ENCODE assay signal across 13 cellular contexts in genomic region chr19:54627912-54628311, GRCh38. TPM values are rescaled to one million over a fixed set of nuclear protein-coding genes. Genes with fewer than 3 reads are reported as not detected.
DNase-seq lines count a peak whose midpoint lies in the region; ATAC-seq, FAIRE-seq and TF ChIP-seq lines count a peak whose summit lies in the region.
"Not testable (repeated sequence)": the region's sequence is repeated elsewhere in the genome, so short reads cannot be mapped to it uniquely, and the experiment has no call there.
"Had no signal": no experiment of that assay in that cellular context is flagged by ENCODE, and none has a peak within 500 bp of the region (broad histone marks: within the 10 kb centered on the region; RNA-seq: fewer than 3 reads in every experiment).

No MANE protein-coding gene starts in this region.

- not testable (repeated sequence) for ATAC-seq in GM12878; stimulated activated memory B cell treated with anti-CD40 and anti-IgM and Interleukin-4, amounts not matched to agents 10 μg/mL and 1 μg/mL and 100 μg/mL, for 72 hours

- not testable (repeated sequence) for H3K9me3 Mint-ChIP-seq in Calu3 (ENCODE audit: low read depth, unreplicated experiment); stimulated activated memory B cell treated with anti-CD40 and anti-IgM and Interleukin-4, amounts not matched to agents 10 μg/mL and 1 μg/mL and 100 μg/mL, for 72 hours

- not testable (repeated sequence) for TF ChIP-seq POLR2A in GM12878 (IDR thresholded peaks at IDR 0.05; ENCODE audit: low read depth, low read length)

- intact Hi-C loops in Calu3 (cut with micrococcal nuclease; ENCODE audit: unreplicated experiment); GM12878 (cut with micrococcal nuclease; ENCODE audit: unreplicated experiment): not testable (repeated sequence)

- not testable (repeated sequence) for FAIRE-seq in GM12878 (lab: Jason Lieb, UNC)

- WGBS in GM12878 (ENCODE audit: insufficient coverage, insufficient replicate concordance, low lambda C conversion rate, missing lambda C conversion rate): 72% methylated on average over 4 of the region's 4 CpGs

- SMC1A ChIA-PET in GM12878 (lab: Charles Lee; ENCODE audit: uncharacterized antibody, unreplicated experiment): interaction anchor here (0.6 to 2.0 kb wide), 5 partner anchors 10 to 276 kb away, joined by 3 to 10 read pairs (median 4); no protein-coding TSS in a partner anchor

- peaks cover 78% of the 10 kb centered on the region for H3K27me3 Mint-ChIP-seq in Calu3 (ENCODE audit: unreplicated experiment)
- H3K27me3 Mint-ChIP-seq in stimulated activated memory B cell treated with anti-CD40 and anti-IgM and Interleukin-4, amounts not matched to agents 10 μg/mL and 1 μg/mL and 100 μg/mL, for 72 hours: not testable (repeated sequence)

- not testable (repeated sequence) for H3K4me1 Mint-ChIP-seq in Calu3 (ENCODE audit: low read depth, unreplicated experiment)
- H3K4me1 Mint-ChIP-seq in stimulated activated memory B cell treated with anti-CD40 and anti-IgM and Interleukin-4, amounts not matched to agents 10 μg/mL and 1 μg/mL and 100 μg/mL, for 72 hours: peaks cover 92% of the 10 kb centered on the region

- H3K9me3 ChIP-seq in BLaER1; GM12878 (replicated peaks; ENCODE audit: control insufficient read depth, insufficient read depth, low read length): not testable (repeated sequence)

- not testable (repeated sequence) for H3K36me3 ChIP-seq in BLaER1
- H3K36me3 ChIP-seq in GM12878 (ENCODE audit: control insufficient read depth in 2 of 2, insufficient read depth in 2 of 2, low read length in 1 of 2): peaks cover 16 to 31% of the 10 kb centered on the region in 2 experiments; a peak in 3 of 4 replicates

- POLR2A ChIA-PET in GM12878 (lab: Charles Lee): interaction anchor here (1.1 to 1.8 kb wide), 2 partner anchors 9 to 10 kb away, joined by 3 to 4 read pairs; no protein-coding TSS in a partner anchor

- TF ChIP-seq CTCF in Calu3 (IDR thresholded peaks at IDR 0.05; ENCODE audit: unreplicated experiment); LNCaP clone FGC (IDR thresholded peaks at IDR 0.05; ENCODE audit: control insufficient read depth, extremely low read depth, insufficient read depth); GM12878 (IDR thresholded peaks at IDR 0.05 in 2 of 3, conservative IDR thresholded peaks at IDR 0.05 in 1 of 3; ENCODE audit: control insufficient read depth in 2 of 3, extremely low read depth in 1 of 3, insufficient read depth in 1 of 3, low read depth in 3 of 3, low read length in 3 of 3): not testable (repeated sequence)

- TF ChIP-seq RAD21 in GM12878 (IDR thresholded peaks at IDR 0.05; ENCODE audit: insufficient read depth, low read depth, low read length): not testable (repeated sequence)

- H3K27me3 ChIP-seq in BLaER1; GM12878 (replicated peaks in 1 of 2; ENCODE audit: control insufficient read depth in 2 of 2, insufficient read depth in 2 of 2, low read length in 1 of 2): not testable (repeated sequence)

- in situ Hi-C loops in GM12878 (cut with MboI): not testable (repeated sequence)

- DNase-seq in Calu3: peak; percentile 17
- DNase-seq in LNCaP clone FGC (ENCODE audit: low read depth): peak; percentile 77
- DNase-seq in GM12878 (ENCODE audit: low read depth, low spot score); epithelial cell of prostate (ENCODE audit: low read depth, low spot score): not testable (repeated sequence)
- peak; percentile 26 for DNase-seq in mucosa of gallbladder (ENCODE audit: low spot score)

- H3K79me2 ChIP-seq in GM12878 (ENCODE audit: control insufficient read depth, insufficient read depth, low read length): peaks cover 66% of the 10 kb centered on the region

- H3K27ac ChIP-seq in BLaER1 (peak overlapping the region; percentile 73), epithelial cell of prostate (peak overlapping the region; percentile 19)
- not testable (repeated sequence) for H3K27ac ChIP-seq in GM12878 (ENCODE audit: control insufficient read depth, insufficient read depth)

- H3K4me1 ChIP-seq in BLaER1 (peaks cover 97% of the 10 kb centered on the region), GM12878 (ENCODE audit: control insufficient read depth, insufficient read depth, low read length) (peaks cover 27% of the 10 kb centered on the region)

- not testable (repeated sequence) for BruUV-seq in Calu3 (replicated peaks; lab: Mats Ljungman, UMichigan)
- BruUV-seq in GM12878 (replicated peaks; lab: Mats Ljungman, UMichigan): TSS peak; percentile 5

- H2AFZ ChIP-seq in GM12878 (ENCODE audit: control insufficient read depth, low read depth, low read length): not testable (repeated sequence)

- H3K9ac ChIP-seq in BLaER1; GM12878 (ENCODE audit: control insufficient read depth, insufficient read depth, low read length): not testable (repeated sequence)

- H3K27ac Mint-ChIP-seq in Calu3 (ENCODE audit: unreplicated experiment): not testable (repeated sequence)
- peak overlapping the region; percentile 84 for H3K27ac Mint-ChIP-seq in stimulated activated memory B cell treated with anti-CD40 and anti-IgM and Interleukin-4, amounts not matched to agents 10 μg/mL and 1 μg/mL and 100 μg/mL, for 72 hours

- H3K36me3 Mint-ChIP-seq in Calu3 (ENCODE audit: insufficient read depth, unreplicated experiment): not testable (repeated sequence)
- peaks cover 55% of the 10 kb centered on the region for H3K36me3 Mint-ChIP-seq in stimulated activated memory B cell treated with anti-CD40 and anti-IgM and Interleukin-4, amounts not matched to agents 10 μg/mL and 1 μg/mL and 100 μg/mL, for 72 hours

- not testable (repeated sequence) for H3K4me3 Mint-ChIP-seq in Calu3 (ENCODE audit: low read depth, unreplicated experiment); stimulated activated memory B cell treated with anti-CD40 and anti-IgM and Interleukin-4, amounts not matched to agents 10 μg/mL and 1 μg/mL and 100 μg/mL, for 72 hours

- H3K4me2 ChIP-seq in BLaER1 (peak overlapping the region; percentile 87), GM12878 (ENCODE audit: control insufficient read depth, insufficient read depth) (peak overlapping the region; percentile 7; the same call in 1 of the 2 replicates)

- H4K20me1 ChIP-seq in BLaER1; GM12878 (ENCODE audit: control insufficient read depth, insufficient read depth): not testable (repeated sequence)

- H3K4me3 ChIP-seq in BLaER1; LNCaP clone FGC (ENCODE audit: low read depth, low read length); GM12878: not testable (repeated sequence)

- RAD21 ChIA-PET in GM12878 (lab: Charles Lee; ENCODE audit: unreplicated experiment): interaction anchor here (1.2 kb wide), 1 partner anchor 9 kb away, joined by 3 read pairs; no protein-coding TSS in a partner anchor

- CTCF ChIA-PET in Calu3 (lab: Charles Lee): not testable (repeated sequence)
- CTCF ChIA-PET in GM12878 (lab: Yijun Ruan, JAX): interaction anchor here (1.0 to 1.1 kb wide), 2 partner anchors 46 to 69 kb away, joined by 4 to 5 read pairs; no protein-coding TSS in a partner anchor

- TF ChIP-seq EP300 in GM12878 (IDR thresholded peaks at IDR 0.05; ENCODE audit: borderline replicate concordance in 1 of 2, control insufficient read depth in 1 of 2, low read depth in 2 of 2, low read length in 2 of 2): not testable (repeated sequence)

RNA-seq across cellular contexts. Expression of gene LILRB1, which starts 2.4 kb away (rescaled TPM):
- not detected in 2 replicates for total RNA-seq in Calu3 (2022)
- total RNA-seq in GM12878 (2013; cell fraction: nucleolus; rRNA removed): 444 and 455 TPM in 2 replicates
- total RNA-seq in GM12878 (2014; rRNA removed): 49.4 and 59.7 TPM in 2 replicates
- 39.8 and 40.9 TPM in 2 replicates for total RNA-seq in GM12878 (2014; rRNA removed; fragmentation: Illumina TruSeq; extraction: Trizol)
- total RNA-seq in GM12878 (2021): 61.5 and 70.5 TPM in 2 replicates
- polyA plus RNA-seq in GM12878 (2011; ENCODE audit: low read depth): 30.7 TPM
- polyA plus RNA-seq in GM12878 (2011; rRNA removed): 36.2 and 66.8 TPM in 2 replicates
- 70.8 and 98.8 TPM in 2 replicates for polyA plus RNA-seq in GM12878 (2011; cell fraction: cytosol; rRNA removed)
- polyA plus RNA-seq in GM12878 (2011; cell fraction: nucleus; rRNA removed): 272 and 290 TPM in 2 replicates
- polyA plus RNA-seq in GM12878 (2012): 85.9 and 97.0 TPM in 2 replicates
- 30.5 and 56.8 TPM in 2 replicates for polyA plus RNA-seq in GM12878 (2014; fragmentation: Illumina TruSeq; extraction: Trizol)
- 10 to 100 TPM in 1 of 2 experiments, 1 to 10 TPM in 1; 4.9 to 15.9 TPM for polyA plus RNA-seq in GM12878 (2014; fragmentation: Nextera tagmentation; extraction: Ambion mirVana)
- 92.2 and 96.2 TPM in 2 replicates for polyA plus RNA-seq in GM12878 (2014; rRNA removed)
- 10 to 100 TPM; 41.8 to 43.3 TPM for polyA plus RNA-seq in GM12878 (2016; fragmentation: Nextera tagmentation; extraction: Ambion mirVana)
- polyA minus RNA-seq in GM12878 (2011; rRNA and poly(A)+ RNA removed): 77.6 and 102 TPM in 2 replicates
- 22.2 and 23.7 TPM in 2 replicates for polyA minus RNA-seq in GM12878 (2011; cell fraction: cytosol; rRNA and poly(A)+ RNA removed)
- 105 and 129 TPM in 2 replicates for polyA minus RNA-seq in GM12878 (2011; cell fraction: nucleus; rRNA and poly(A)+ RNA removed)
- 11.4 TPM for total RNA-seq in mucosa of gallbladder
- total RNA-seq: H4, H9 had no signal
- polyA plus RNA-seq: A549, BJ, GM23338 had no signal

RNA-seq across cellular contexts. Expression of gene LILRA1, which starts 34.5 kb away (rescaled TPM):
- total RNA-seq in Calu3 (2022) (not detected in 2 replicates), GM12878 (2014; rRNA removed) (not detected in 2 replicates), GM12878 (2014; rRNA removed; fragmentation: Illumina TruSeq; extraction: Trizol) (not detected in 2 replicates), GM12878 (2021) (not detected in 2 replicates), mucosa of gallbladder (1.9 TPM)
- total RNA-seq in GM12878 (2013; cell fraction: nucleolus; rRNA removed): 0.27 and 0.65 TPM in 2 replicates
- 0.10 TPM for polyA plus RNA-seq in GM12878 (2011; ENCODE audit: low read depth)
- polyA plus RNA-seq in GM12878 (2011; rRNA removed) (not detected in 2 replicates), GM12878 (2014; fragmentation: Illumina TruSeq; extraction: Trizol) (0.04 TPM in 1 of 2 replicates, not detected in the other), GM12878 (2014; fragmentation: Nextera tagmentation; extraction: Ambion mirVana) (not detected), GM12878 (2014; rRNA removed) (not detected in 2 replicates), GM12878 (2016; fragmentation: Nextera tagmentation; extraction: Ambion mirVana) (not detected)
- 0.03 TPM in 1 of 2 replicates, not detected in the other for polyA plus RNA-seq in GM12878 (2011; cell fraction: cytosol; rRNA removed)
- polyA plus RNA-seq in GM12878 (2011; cell fraction: nucleus; rRNA removed): not detected in 2 replicates
- polyA plus RNA-seq in GM12878 (2012): 0.16 and 0.21 TPM in 2 replicates
- not detected in 2 replicates for polyA minus RNA-seq in GM12878 (2011; rRNA and poly(A)+ RNA removed)
- not detected in 2 replicates for polyA minus RNA-seq in GM12878 (2011; cell fraction: cytosol; rRNA and poly(A)+ RNA removed)
- polyA minus RNA-seq in GM12878 (2011; cell fraction: nucleus; rRNA and poly(A)+ RNA removed): not detected in 2 replicates
- total RNA-seq: CD4-positive, alpha-beta memory T cell; GM23338; H4; H9 had no signal
- polyA plus RNA-seq: A549; BJ; CD4-positive, alpha-beta memory T cell; GM23338 had no signal

RNA-seq across cellular contexts. Expression of gene LILRB4, which starts 34.9 kb away (rescaled TPM):
- not detected in 2 replicates for total RNA-seq in Calu3 (2022)
- total RNA-seq in GM12878 (2013; cell fraction: nucleolus; rRNA removed): 18.8 and 20.1 TPM in 2 replicates
- total RNA-seq in GM12878 (2014; rRNA removed): 18.3 and 18.4 TPM in 2 replicates
- total RNA-seq in GM12878 (2014; rRNA removed; fragmentation: Illumina TruSeq; extraction: Trizol): 16.2 and 16.5 TPM in 2 replicates
- total RNA-seq in GM12878 (2021): 25.2 and 26.0 TPM in 2 replicates
- polyA plus RNA-seq in GM12878 (2011; ENCODE audit: low read depth): 2.5 TPM
- 1.5 and 3.1 TPM in 2 replicates for polyA plus RNA-seq in GM12878 (2011; rRNA removed)
- polyA plus RNA-seq in GM12878 (2011; cell fraction: cytosol; rRNA removed): 3.9 and 4.7 TPM in 2 replicates
- 7.5 and 8.1 TPM in 2 replicates for polyA plus RNA-seq in GM12878 (2011; cell fraction: nucleus; rRNA removed)
- polyA plus RNA-seq in GM12878 (2012): 5.3 and 5.5 TPM in 2 replicates
- 17.4 and 28.7 TPM in 2 replicates for polyA plus RNA-seq in GM12878 (2014; fragmentation: Illumina TruSeq; extraction: Trizol)
- 1 to 10 TPM; 2.0 to 4.9 TPM for polyA plus RNA-seq in GM12878 (2014; fragmentation: Nextera tagmentation; extraction: Ambion mirVana)
- 39.8 and 39.9 TPM in 2 replicates for polyA plus RNA-seq in GM12878 (2014; rRNA removed)
- 10 to 100 TPM; 14.3 to 15.5 TPM for polyA plus RNA-seq in GM12878 (2016; fragmentation: Nextera tagmentation; extraction: Ambion mirVana)
- polyA minus RNA-seq in GM12878 (2011; rRNA and poly(A)+ RNA removed): 3.7 and 4.8 TPM in 2 replicates
- polyA minus RNA-seq in GM12878 (2011; cell fraction: cytosol; rRNA and poly(A)+ RNA removed): 1.1 TPM in 1 of 2 replicates, not detected in the other
- 2.9 and 3.0 TPM in 2 replicates for polyA minus RNA-seq in GM12878 (2011; cell fraction: nucleus; rRNA and poly(A)+ RNA removed)
- total RNA-seq in mucosa of gallbladder: 16.4 TPM
- total RNA-seq: GM23338, H4, H9 had no signal
- polyA plus RNA-seq: A549; BJ; CD4-positive, alpha-beta memory T cell; GM23338 had no signal

RNA-seq across cellular contexts. Expression of gene LILRA2, which starts 54.3 kb away (rescaled TPM):
- not detected in 2 replicates for total RNA-seq in Calu3 (2022)
- total RNA-seq in GM12878 (2013; cell fraction: nucleolus; rRNA removed): 2.1 and 2.4 TPM in 2 replicates
- total RNA-seq in GM12878 (2014; rRNA removed): 0.38 and 0.51 TPM in 2 replicates
- 0.40 and 0.60 TPM in 2 replicates for total RNA-seq in GM12878 (2014; rRNA removed; fragmentation: Illumina TruSeq; extraction: Trizol)
- 1.1 and 1.5 TPM in 2 replicates for total RNA-seq in GM12878 (2021)
- polyA plus RNA-seq in GM12878 (2011; ENCODE audit: low read depth): 0.14 TPM
- polyA plus RNA-seq in GM12878 (2011; rRNA removed): 0.10 and 0.20 TPM in 2 replicates
- polyA plus RNA-seq in GM12878 (2011; cell fraction: cytosol; rRNA removed): 0.18 and 0.36 TPM in 2 replicates
- polyA plus RNA-seq in GM12878 (2011; cell fraction: nucleus; rRNA removed): 0.12 and 0.22 TPM in 2 replicates
- 0.73 and 0.89 TPM in 2 replicates for polyA plus RNA-seq in GM12878 (2012)
- polyA plus RNA-seq in GM12878 (2014; fragmentation: Illumina TruSeq; extraction: Trizol): 0.13 and 0.91 TPM in 2 replicates
- under 1 TPM; 0.16 to 0.24 TPM for polyA plus RNA-seq in GM12878 (2014; fragmentation: Nextera tagmentation; extraction: Ambion mirVana)
- 1.1 and 1.8 TPM in 2 replicates for polyA plus RNA-seq in GM12878 (2014; rRNA removed)
- polyA plus RNA-seq in GM12878 (2016; fragmentation: Nextera tagmentation; extraction: Ambion mirVana): under 1 TPM; 0.43 TPM
- polyA minus RNA-seq in GM12878 (2011; rRNA and poly(A)+ RNA removed): 0.36 TPM in 1 of 2 replicates, not detected in the other
- not detected in 2 replicates for polyA minus RNA-seq in GM12878 (2011; cell fraction: cytosol; rRNA and poly(A)+ RNA removed)
- polyA minus RNA-seq in GM12878 (2011; cell fraction: nucleus; rRNA and poly(A)+ RNA removed): 0.24 TPM in 1 of 2 replicates, not detected in the other
- 5.8 TPM for total RNA-seq in mucosa of gallbladder
- total RNA-seq: GM23338, H4, H9 had no signal
- polyA plus RNA-seq: A549; BJ; CD4-positive, alpha-beta memory T cell; GM23338 had no signal

Comparison
In these comparisons a context has a peak if more than half of its experiments do, and no peak if none do; other contexts are left out.
1. RNA of gene LILRB1, which starts 2.4 kb away (total RNA-seq): 39.8 to 455 TPM in GM12878 and 11.4 TPM in mucosa of gallbladder (single experiment); not detected in Calu3; every median in the first group is over 10 times any median in the second.
2. RNA of gene LILRB4, which starts 34.9 kb away (total RNA-seq): 16.2 to 26.0 TPM in GM12878 and 16.4 TPM in mucosa of gallbladder (single experiment); not detected in Calu3; every median in the first group is over 10 times any median in the second.